29 cellular contexts compared by ENCODE assay signal in genomic region chr1:162994921-162995320, GRCh38.
"Had no signal": no experiment of that assay in that cellular context is flagged by ENCODE, and none has a peak within 500 bp of the region (broad histone marks: within the 10 kb centered on the region; RNA-seq: fewer than 3 reads in every experiment).

No MANE protein-coding gene starts in this region.

- H3K9me3 Mint-ChIP-seq: activated CD4-positive, alpha-beta memory T cell treated with anti-CD3 and anti-CD28 coated beads, Interleukin-2, amount 10 ng/mL, durations not matched to agents 7 days and 5 days; activated CD4-positive, alpha-beta T cell treated with anti-CD3 and anti-CD28 coated beads, Interleukin-2, amount 10 ng/mL, durations not matched to agents 24 days and 14 days; activated naive CD4-positive, alpha-beta T cell treated with anti-CD3 and anti-CD28 coated beads for 36 hours; activated naive CD8-positive, alpha-beta T cell treated with anti-CD3 and anti-CD28 coated beads, Interleukin-2, amount 10 ng/mL, durations not matched to agents 7 days and 5 days; dendritic cell treated with granulocyte-macrophage colony-stimulating factor and Interleukin-4, amounts not matched to agents 40 ng/mL and 50 ng/mL, for 4 days; neural crest cell; T-helper 2 cell treated with Interferon-gamma antibody and Interleukin-4, amounts not matched to agents 5 μg/mL and 100 μg/mL, for 36 hours had no signal

- H3K4me3 Mint-ChIP-seq: activated CD4-positive, alpha-beta memory T cell treated with anti-CD3 and anti-CD28 coated beads, Interleukin-2, amount 10 ng/mL, durations not matched to agents 7 days and 5 days; activated CD4-positive, alpha-beta T cell treated with anti-CD3 and anti-CD28 coated beads, Interleukin-2, amount 10 ng/mL, durations not matched to agents 24 days and 14 days; activated naive CD4-positive, alpha-beta T cell treated with anti-CD3 and anti-CD28 coated beads for 36 hours; activated naive CD8-positive, alpha-beta T cell treated with anti-CD3 and anti-CD28 coated beads, Interleukin-2, amount 10 ng/mL, durations not matched to agents 7 days and 5 days; activated T-cell treated with anti-CD3 and anti-CD28 coated beads, Interleukin-2, amount 50 U/mL, for 72 hours; dendritic cell treated with granulocyte-macrophage colony-stimulating factor and Interleukin-4, amounts not matched to agents 40 ng/mL and 50 ng/mL, for 4 days; naive B cell; neural crest cell; T-helper 2 cell treated with Interferon-gamma antibody and Interleukin-4, amounts not matched to agents 5 μg/mL and 100 μg/mL, for 36 hours had no signal

- FAIRE-seq: endometrium had no signal

- H3K27me3 Mint-ChIP-seq: progenitor cell of endocrine pancreas had no signal

- H3K27ac Mint-ChIP-seq: activated CD4-positive, alpha-beta memory T cell treated with anti-CD3 and anti-CD28 coated beads, Interleukin-2, amount 10 ng/mL, durations not matched to agents 7 days and 5 days; activated CD4-positive, alpha-beta T cell treated with anti-CD3 and anti-CD28 coated beads, Interleukin-2, amount 10 ng/mL, durations not matched to agents 24 days and 14 days; activated naive CD4-positive, alpha-beta T cell treated with anti-CD3 and anti-CD28 coated beads for 36 hours; activated naive CD8-positive, alpha-beta T cell treated with anti-CD3 and anti-CD28 coated beads, Interleukin-2, amount 10 ng/mL, durations not matched to agents 7 days and 5 days; activated T-cell treated with anti-CD3 and anti-CD28 coated beads, Interleukin-2, amount 50 U/mL, for 72 hours; dendritic cell treated with granulocyte-macrophage colony-stimulating factor and Interleukin-4, amounts not matched to agents 40 ng/mL and 50 ng/mL, for 4 days; naive B cell; progenitor cell of endocrine pancreas; T-helper 2 cell treated with Interferon-gamma antibody and Interleukin-4, amounts not matched to agents 5 μg/mL and 100 μg/mL, for 36 hours had no signal

- H3K4me1 ChIP-seq: lower lobe of right lung, spleen, testis, uterus had no signal

- H3K27ac ChIP-seq: cardiac muscle cell, foreskin keratinocyte, lower lobe of right lung, sigmoid colon, spleen, testis, uterus, VCaP had no signal

- H3K36me3 Mint-ChIP-seq: activated naive CD8-positive, alpha-beta T cell treated with anti-CD3 and anti-CD28 coated beads, Interleukin-2, amount 10 ng/mL, durations not matched to agents 7 days and 5 days; naive B cell had no signal

- H3K4me3 ChIP-seq: cardiac muscle cell, lower lobe of right lung, sigmoid colon, spleen, testis, uterus had no signal

- DNase-seq: activated CD4-positive, alpha-beta memory T cell treated with anti-CD3 and anti-CD28 coated beads, Interleukin-2, amount 10 ng/mL, durations not matched to agents 7 days and 5 days; activated CD4-positive, alpha-beta T cell treated with anti-CD3 and anti-CD28 coated beads, Interleukin-2, amount 10 ng/mL, durations not matched to agents 24 days and 14 days; activated effector memory CD4-positive, alpha-beta T cell treated with Interleukin-2 at 50 U/mL for 16 hours; activated naive CD4-positive, alpha-beta T cell treated with anti-CD3 and anti-CD28 coated beads for 36 hours; activated naive CD8-positive, alpha-beta T cell treated with anti-CD3 and anti-CD28 coated beads, Interleukin-2, amount 10 ng/mL, durations not matched to agents 7 days and 5 days; activated T-cell treated with anti-CD3 and anti-CD28 coated beads, Interleukin-2, amount 50 U/mL, for 72 hours; amygdala; effector CD4-positive, alpha-beta T cell; foreskin keratinocyte; lower lobe of right lung; mesendoderm; naive B cell; retina; sigmoid colon; spleen; stimulated activated CD4-positive, alpha-beta T cell treated with anti-CD3 and anti-CD28 coated beads, Interleukin-4, amount 100 ng/mL, for 1 hour; stimulated activated naive CD4-positive, alpha-beta T cell; testis; trophoblast cell; uterus had no signal

- H3K27me3 ChIP-seq: cardiac muscle cell, foreskin keratinocyte, sigmoid colon, spleen, testis, uterus had no signal

- H3K9me3 ChIP-seq: lower lobe of right lung, sigmoid colon, spleen, testis, uterus had no signal

- H3K4me1 Mint-ChIP-seq: activated CD4-positive, alpha-beta memory T cell treated with anti-CD3 and anti-CD28 coated beads, Interleukin-2, amount 10 ng/mL, durations not matched to agents 7 days and 5 days; activated CD4-positive, alpha-beta T cell treated with anti-CD3 and anti-CD28 coated beads, Interleukin-2, amount 10 ng/mL, durations not matched to agents 24 days and 14 days; activated naive CD8-positive, alpha-beta T cell treated with anti-CD3 and anti-CD28 coated beads, Interleukin-2, amount 10 ng/mL, durations not matched to agents 7 days and 5 days; naive B cell; neural crest cell had no signal

- ATAC-seq: activated CD4-positive, CD25-positive, alpha-beta regulatory T cell treated with anti-CD3 and anti-CD28 coated beads, Interleukin-2, amount 50 U/mL, for 24 hours; activated T-cell treated with anti-CD3 and anti-CD28 coated beads, Interleukin-2, amount 50 U/mL, for 72 hours; foreskin keratinocyte; left lobe of liver; lower lobe of right lung had no signal

- H3K36me3 ChIP-seq: cardiac muscle cell, lower lobe of right lung, sigmoid colon, spleen, uterus had no signal
